ENCODE assay signal across 9 cellular contexts in the genomic region with DNA sequence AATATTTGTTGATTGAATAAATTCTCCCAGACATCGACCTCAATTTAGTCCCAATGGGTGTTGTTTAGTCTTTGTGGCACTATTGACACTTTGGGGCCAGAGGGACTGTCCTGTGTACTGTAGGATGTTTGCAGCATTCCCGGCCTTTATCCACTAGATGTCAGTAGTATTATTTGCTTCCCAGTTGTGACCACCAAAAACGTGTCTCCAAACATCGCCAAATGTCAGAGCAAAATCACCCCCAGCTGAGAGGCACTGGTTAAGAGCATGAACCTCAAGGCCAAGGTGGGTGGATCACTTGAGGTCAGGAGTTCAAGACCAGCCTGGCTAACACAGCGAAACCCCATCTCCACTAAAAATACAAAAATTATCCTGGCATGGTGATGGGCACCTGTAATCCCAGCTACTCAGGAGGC. TPM values are rescaled to one million over a fixed set of nuclear protein-coding genes. Genes with fewer than 3 reads are reported as not detected.
DNase-seq lines count a peak whose midpoint lies in the region; ATAC-seq, FAIRE-seq and TF ChIP-seq lines count a peak whose summit lies in the region.
"Had no signal": no experiment of that assay in that cellular context is flagged by ENCODE, and none has a peak within 500 bp of the region (broad histone marks: within the 10 kb centered on the region; RNA-seq: fewer than 3 reads in every experiment).

No MANE protein-coding gene starts in this region.

- TF ChIP-seq CTCF in AG10803 (conservative IDR thresholded peaks at IDR 0.05; ENCODE audit: low read length): peak; percentile 80

- no peak for FAIRE-seq in small intestine (lab: Jason Lieb, UNC)

- H3K4me3 ChIP-seq in AG10803 (ENCODE audit: low read length) (no peak overlapping the region), small intestine (ENCODE audit: low read depth in 1 of 2, low read length in 2 of 2) (no peak overlapping the region)

- DNase-seq in AG10803 (ENCODE audit: low read depth) (peak; percentile 55), HT-29 (ENCODE audit: low spot score) (peak; percentile 79), SW 1271 (lab: John Stamatoyannopoulos, UW) (peak; percentile 28 to 69), inferior parietal cortex (ENCODE audit: extremely low spot score) (peak; percentile 43), globus pallidus (ENCODE audit: low spot score) (no peak), small intestine (no peak), COR-L47 (lab: John Stamatoyannopoulos, UW) (no peak)
- DNase-seq: activated B cell treated with CpG ODN at 0.5 μM for 24 hours had no signal

- no peaks in the 10 kb centered on the region for H3K36me3 ChIP-seq in small intestine (ENCODE audit: control insufficient read depth in 2 of 2, insufficient read depth in 2 of 2, low read length in 2 of 2)

- H3K9me3 ChIP-seq in small intestine (ENCODE audit: control insufficient read depth, low read depth): no peaks in the 10 kb centered on the region

- H3K27ac ChIP-seq in small intestine (ENCODE audit: low read depth in 1 of 2, low read length in 1 of 2): no peak overlapping the region

- ATAC-seq in GM18870 (IDR thresholded peaks at IDR 0.05; ENCODE audit: unreplicated experiment): no peak

- no peaks in the 10 kb centered on the region for H3K27me3 ChIP-seq in small intestine (ENCODE audit: control insufficient read depth in 2 of 2, insufficient read depth in 2 of 2, low read length in 2 of 2)

- no peaks in the 10 kb centered on the region for H3K4me1 ChIP-seq in small intestine (ENCODE audit: control insufficient read depth in 2 of 2, insufficient read depth in 1 of 2, low read depth in 1 of 2, low read length in 1 of 2)

- whole genome bisulfite sequencing in small intestine, 3 donors: 18 to 24% (median 19%) methylated on average over 5 of the region's 5 CpGs

RNA-seq across cellular contexts. Expression of gene NLRP12, which starts 15.4 kb away (rescaled TPM):
- total RNA-seq in HT-29 (2014; rRNA removed; shearing (Covaris generic)): not detected in 2 replicates
- under 1 TPM in 1 of 3 donors, not detected in 2; 0.09 TPM for polyA plus RNA-seq in small intestine
- total RNA-seq: activated B cell treated with CpG ODN at 0.5 μM for 24 hours had no signal

RNA-seq across cellular contexts. Expression of gene MYADM, which starts 59.0 kb away (rescaled TPM):
- total RNA-seq in HT-29 (2014; rRNA removed; shearing (Covaris generic)): 103 and 139 TPM in 2 replicates
- 10 to 100 TPM in 1 of 3 donors, 1 to 10 TPM in 2; 2.2 to 41.3 (median 4.3) TPM for polyA plus RNA-seq in small intestine

Comparison
In these comparisons a context has a peak if more than half of its experiments do, and no peak if none do; other contexts are left out.
1. DNase-seq: peak in AG10803 (single experiment), HT-29 (single experiment), SW 1271 (2 of 2) and inferior parietal cortex (single experiment); none in globus pallidus (single experiment), small intestine (single experiment) and COR-L47 (single experiment).